In genomic region chr7:44293561-44294324, GRCh38 we compare ENCODE assay signal across 15 cellular contexts. TPM values are rescaled to one million over a fixed set of nuclear protein-coding genes. Genes with fewer than 3 reads are reported as not detected.
DNase-seq lines count a peak whose midpoint lies in the region; ATAC-seq, FAIRE-seq and TF ChIP-seq lines count a peak whose summit lies in the region.
"Had no signal": no experiment of that assay in that cellular context is flagged by ENCODE, and none has a peak within 500 bp of the region (broad histone marks: within the 10 kb centered on the region; RNA-seq: fewer than 3 reads in every experiment).

No MANE protein-coding gene starts in this region.

- in situ Hi-C loops in HepG2 (cut with HindIII; ENCODE audit: extremely low pct_ligation_motif_present, low pct_unique_long_range_greater_than_20kb), result no loop called here

- H3K4me1 Mint-ChIP-seq in chondrocyte (ENCODE audit: low read depth), result no peaks in the 10 kb centered on the region
- H3K4me1 Mint-ChIP-seq: neural crest cell; stimulated activated effector memory CD8-positive, alpha-beta T cell treated with anti-CD3 and anti-CD28 coated beads, Interleukin-12 subunit alpha, Interleukin-12 subunit beta, amount 100 ng/mL, for 72 hours had no signal

- no peak for TF ChIP-seq RAD21 in HepG2 (CRISPR knock-in tag; IDR thresholded peaks at IDR 0.05)

- no peak overlapping the region for H3K9ac ChIP-seq in HepG2 (ENCODE audit: insufficient read depth, low read depth, low read length)

- no peak overlapping the region for H3K27ac Mint-ChIP-seq in chondrocyte (ENCODE audit: unreplicated experiment)
- H3K27ac Mint-ChIP-seq: activated T-cell treated with anti-CD3 and anti-CD28 coated beads, Interleukin-2, amount 50 U/mL, for 72 hours; stimulated activated effector memory CD8-positive, alpha-beta T cell treated with anti-CD3 and anti-CD28 coated beads, Interleukin-12 subunit alpha, Interleukin-12 subunit beta, amount 100 ng/mL, for 72 hours had no signal

- peaks cover 70% of the 10 kb centered on the region for H3K27me3 Mint-ChIP-seq in chondrocyte (ENCODE audit: low read depth)

- no peak overlapping the region for H3K4me2 ChIP-seq in HepG2 (ENCODE audit: low read depth, low read length)

- H3K9me3 ChIP-seq in right lobe of liver, result no peaks in the 10 kb centered on the region
- H3K9me3 ChIP-seq in HepG2 (ENCODE audit: low read length), result no peaks in the 10 kb centered on the region
- H3K9me3 ChIP-seq in lung (ENCODE audit: control insufficient read depth in 2 of 2, insufficient read depth in 1 of 2, low read length in 1 of 2), result no peaks in the 10 kb centered on the region
- no peaks in the 10 kb centered on the region for H3K9me3 ChIP-seq in aorta (ENCODE audit: control insufficient read depth, low read length)
- H3K9me3 ChIP-seq: breast epithelium had no signal

- TF ChIP-seq CTCF in right lobe of liver (IDR thresholded peaks at IDR 0.05), result no peak
- TF ChIP-seq CTCF in HepG2 (CRISPR knock-in tag; IDR thresholded peaks at IDR 0.05), result no peak
- no peak for TF ChIP-seq CTCF in chondrocyte (IDR thresholded peaks at IDR 0.05)
- no peak for TF ChIP-seq CTCF in lung (IDR thresholded peaks at IDR 0.05; ENCODE audit: control extremely low read depth, extremely low read depth)

- H2AFZ ChIP-seq in HepG2 (ENCODE audit: low read length), result no peak overlapping the region

- H3K27ac ChIP-seq in right lobe of liver, result no peak overlapping the region
- H3K27ac ChIP-seq in HepG2 (ENCODE audit: extremely low read length, insufficient read depth, low read length), result no peak overlapping the region
- H3K27ac ChIP-seq in lung (ENCODE audit: low read depth in 1 of 2, low read length in 1 of 2), result peak overlapping the region in 1 of 2 donors; percentile 52
- no peak overlapping the region for H3K27ac ChIP-seq in aorta (ENCODE audit: low read depth in 1 of 2, low read length in 2 of 2)
- H3K27ac ChIP-seq: breast epithelium had no signal

- H3K4me1 ChIP-seq in right lobe of liver (no peaks in the 10 kb centered on the region), HepG2 (ENCODE audit: insufficient read depth, low read length) (no peaks in the 10 kb centered on the region), lung (ENCODE audit: control insufficient read depth in 2 of 2, insufficient read depth in 2 of 2, low read length in 2 of 2) (peaks cover 4 to 15% of the 10 kb centered on the region in 2 donors), aorta (ENCODE audit: control insufficient read depth in 1 of 2, insufficient read depth in 2 of 2, low read length in 2 of 2) (no peaks in the 10 kb centered on the region)
- H3K4me1 ChIP-seq: breast epithelium had no signal

- no peak for TF ChIP-seq POLR2A in right lobe of liver (IDR thresholded peaks at IDR 0.05)
- no peak for TF ChIP-seq POLR2A in HepG2 (IDR thresholded peaks at IDR 0.05; ENCODE audit: insufficient read depth in 1 of 2, low read depth in 2 of 2, low read length in 2 of 2)

- no peak for FAIRE-seq in HepG2 (lab: Jason Lieb, UNC)

- H3K4me3 ChIP-seq in right lobe of liver (no peak overlapping the region), HepG2 (replicated peaks in 1 of 3; ENCODE audit: insufficient read depth in 1 of 3, low read depth in 2 of 3, low read length in 3 of 3) (no peak overlapping the region), lung (no peak overlapping the region), aorta (ENCODE audit: low read length in 2 of 2) (no peak overlapping the region)
- H3K4me3 ChIP-seq: breast epithelium had no signal

- ATAC-seq in right lobe of liver, result no peak
- no peak for ATAC-seq in HepG2
- no peak for ATAC-seq in lung (ENCODE audit: insufficient read depth, low FRiP score)
- ATAC-seq in aorta (ENCODE audit: low FRiP score), result no peak
- ATAC-seq in GM18907 (IDR thresholded peaks at IDR 0.05; ENCODE audit: unreplicated experiment), result no peak
- no peak for ATAC-seq in GM18519 (IDR thresholded peaks at IDR 0.05; ENCODE audit: low FRiP score, unreplicated experiment)
- ATAC-seq: activated T-cell treated with anti-CD3 and anti-CD28 coated beads, Interleukin-2, amount 50 U/mL, for 72 hours; stimulated activated effector memory CD8-positive, alpha-beta T cell treated with anti-CD3 and anti-CD28 coated beads, Interleukin-12 subunit alpha, Interleukin-12 subunit beta, amount 100 ng/mL, for 72 hours had no signal

- H4K20me1 ChIP-seq in HepG2 (ENCODE audit: insufficient read depth, low read length), result no peaks in the 10 kb centered on the region

- no TSS peak for BruUV-seq in HepG2 (replicated peaks; lab: Mats Ljungman, UMichigan)

- H3K36me3 Mint-ChIP-seq in chondrocyte (ENCODE audit: low read depth), result peaks cover 4% of the 10 kb centered on the region
- H3K36me3 Mint-ChIP-seq: stimulated activated effector memory CD8-positive, alpha-beta T cell treated with anti-CD3 and anti-CD28 coated beads, Interleukin-12 subunit alpha, Interleukin-12 subunit beta, amount 100 ng/mL, for 72 hours had no signal

- no peak for TF ChIP-seq EP300 in HepG2 (IDR thresholded peaks at IDR 0.05; ENCODE audit: low read depth in 2 of 2, low read length in 2 of 2)
- no peak for TF ChIP-seq EP300 in HepG2 (CRISPR knock-in tag; IDR thresholded peaks at IDR 0.05; ENCODE audit: borderline replicate concordance)

- peaks cover 2% of the 10 kb centered on the region for H3K9me3 Mint-ChIP-seq in chondrocyte (ENCODE audit: low read depth)
- H3K9me3 Mint-ChIP-seq: activated T-cell treated with anti-CD3 and anti-CD28 coated beads, Interleukin-2, amount 50 U/mL, for 72 hours; neural crest cell; stimulated activated effector memory CD8-positive, alpha-beta T cell treated with anti-CD3 and anti-CD28 coated beads, Interleukin-12 subunit alpha, Interleukin-12 subunit beta, amount 100 ng/mL, for 72 hours had no signal

- 91% methylated on average over 7 of the region's 17 CpGs for WGBS in right lobe of liver (ENCODE audit: insufficient coverage, low coverage, low lambda C conversion rate, missing lambda C conversion rate)
- 9% methylated on average over 7 of the region's 17 CpGs for WGBS in HepG2 (ENCODE audit: low lambda C conversion rate)
- WGBS in lung, 2 donors, result 56 to 72% methylated on average over 17 of the region's 17 CpGs
- WGBS in aorta, 2 donors, result 75% methylated on average over 17 of the region's 17 CpGs

- H3K27me3 ChIP-seq in right lobe of liver (no peaks in the 10 kb centered on the region), HepG2 (ENCODE audit: control insufficient read depth in 1 of 2, insufficient read depth in 2 of 2, low read length in 2 of 2) (peaks cover 7 to 65% of the 10 kb centered on the region in 2 experiments; a peak in 4 of 5 replicates), lung (ENCODE audit: control insufficient read depth, insufficient read depth) (no peaks in the 10 kb centered on the region), aorta (ENCODE audit: control insufficient read depth in 1 of 2, insufficient read depth in 2 of 2, low read length in 1 of 2) (no peaks in the 10 kb centered on the region)

- intact Hi-C loops in right lobe of liver (cut with DNase I) (no loop called here), HepG2 (cut with micrococcal nuclease; ENCODE audit: unreplicated experiment) (no loop called here), aorta (cut with DNase I) (no loop called here)

- H3K79me2 ChIP-seq in HepG2 (ENCODE audit: insufficient read depth, low read length), result no peaks in the 10 kb centered on the region

- DNase-seq in right lobe of liver (peak; percentile 8 to 27 (median 21)), HepG2 (ENCODE audit: low spot score) (no peak), chondrocyte (ENCODE audit: low spot score) (peak; percentile 54), lung (ENCODE audit: low spot score) (peak; percentile 22), aorta (peak; percentile 25 to 42), dedifferentiated amniotic fluid mesenchymal stem cell (ENCODE audit: extremely low spot score) (no peak)
- DNase-seq: activated T-cell treated with anti-CD3 and anti-CD28 coated beads, Interleukin-2, amount 50 U/mL, for 72 hours; DMS79; kidney glomerular epithelial cell; NCI-H524 had no signal

- H3K36me3 ChIP-seq in right lobe of liver, result no peaks in the 10 kb centered on the region
- H3K36me3 ChIP-seq in HepG2 (replicated peaks in 1 of 2; ENCODE audit: control insufficient read depth in 1 of 2, insufficient read depth in 2 of 2, low read length in 2 of 2), result no peaks in the 10 kb centered on the region
- H3K36me3 ChIP-seq in lung (ENCODE audit: control insufficient read depth in 2 of 2, insufficient read depth in 2 of 2, low read length in 2 of 2), result no peaks in the 10 kb centered on the region
- no peaks in the 10 kb centered on the region for H3K36me3 ChIP-seq in aorta (ENCODE audit: control insufficient read depth in 1 of 2, insufficient read depth in 2 of 2, low read length in 1 of 2)
- H3K36me3 ChIP-seq: breast epithelium had no signal

- CTCF ChIA-PET in HepG2 (lab: Yijun Ruan, JAX; ENCODE audit: low intra/inter-chr PET ratio, low total read pairs), result no interaction called here

- POLR2A ChIA-PET in HepG2 (lab: Yijun Ruan, JAX), result no interaction called here

- no peak overlapping the region for H3K4me3 Mint-ChIP-seq in chondrocyte (ENCODE audit: unreplicated experiment)
- H3K4me3 Mint-ChIP-seq: activated T-cell treated with anti-CD3 and anti-CD28 coated beads, Interleukin-2, amount 50 U/mL, for 72 hours; neural crest cell; stimulated activated effector memory CD8-positive, alpha-beta T cell treated with anti-CD3 and anti-CD28 coated beads, Interleukin-12 subunit alpha, Interleukin-12 subunit beta, amount 100 ng/mL, for 72 hours had no signal

RNA-seq across cellular contexts. Expression of gene CAMK2B, which starts 31.7 kb away (rescaled TPM):
- total RNA-seq in right lobe of liver (1 to 10 TPM; 2.1 to 5.1 (median 3.3) TPM), HepG2 (2016; rRNA removed; fragmentation: Illumina TruSeq; extraction: Trizol) (0.13 and 0.27 TPM in 2 replicates), chondrocyte (0.27 to 0.82 TPM (median 0.48 TPM) in 3 replicates), lung (under 1 TPM; 0.40 to 0.80 TPM), aorta (1 to 10 TPM; 2.4 to 4.4 TPM)
- total RNA-seq in HepG2 (2016; cell fraction: cytosol; rRNA removed; fragmentation: Illumina TruSeq; extraction: Trizol; ENCODE audit: low read depth), result not detected in 2 replicates
- 0.06 and 0.19 TPM in 2 replicates for total RNA-seq in HepG2 (2016; cell fraction: insoluble cytoplasmic fraction; rRNA removed; fragmentation: Illumina TruSeq; extraction: Trizol)
- total RNA-seq in HepG2 (2016; cell fraction: membrane; rRNA removed; fragmentation: Illumina TruSeq; extraction: Trizol), result 0.21 TPM in 1 of 2 replicates, not detected in the other
- 0.09 TPM in 1 of 2 replicates, not detected in the other for total RNA-seq in HepG2 (2016; cell fraction: nucleus; rRNA removed; fragmentation: Illumina TruSeq; extraction: Trizol)
- polyA plus RNA-seq in HepG2 (2011; rRNA removed) (0.20 and 0.48 TPM in 2 replicates), lung (under 1 TPM; 0.12 to 0.25 TPM), aorta (10 to 100 TPM in 1 of 2 donors, not detected in 1; 12.8 TPM)
- polyA plus RNA-seq in HepG2 (2011; cell fraction: cytosol; rRNA removed), result 0.09 and 0.39 TPM in 2 replicates
- polyA plus RNA-seq in HepG2 (2011; cell fraction: nucleus; rRNA removed), result 0.10 and 0.19 TPM in 2 replicates
- polyA plus RNA-seq in HepG2 (2012), result 0.09 TPM in 1 of 2 replicates, not detected in the other
- 0.18 TPM in 1 of 2 replicates, not detected in the other for polyA plus RNA-seq in HepG2 (2016; cell fraction: cytosol; fragmentation: Illumina TruSeq; extraction: Trizol; ENCODE audit: low read depth)
- polyA plus RNA-seq in HepG2 (2016; cell fraction: insoluble cytoplasmic fraction; fragmentation: Illumina TruSeq; extraction: Trizol; ENCODE audit: low read depth), result 0.43 and 0.62 TPM in 2 replicates
- polyA plus RNA-seq in HepG2 (2016; cell fraction: membrane; fragmentation: Illumina TruSeq; extraction: Trizol; ENCODE audit: low read depth), result 0.30 TPM in 1 of 2 replicates, not detected in the other
- polyA plus RNA-seq in HepG2 (2016; cell fraction: nucleus; fragmentation: Illumina TruSeq; extraction: Trizol; ENCODE audit: insufficient read depth, low read depth), result not detected in 2 replicates
- polyA minus RNA-seq in HepG2 (2011; rRNA and poly(A)+ RNA removed; ENCODE audit: low replicate concordance), result 0.04 and 0.56 TPM in 2 replicates
- polyA minus RNA-seq in HepG2 (2011; cell fraction: cytosol; rRNA and poly(A)+ RNA removed), result not detected in 2 replicates
- polyA minus RNA-seq in HepG2 (2011; cell fraction: nucleus; rRNA and poly(A)+ RNA removed), result not detected in 2 replicates

Comparison
In these comparisons a context has a peak if more than half of its experiments do, and no peak if none do; other contexts are left out.
1. DNase-seq: peak in right lobe of liver (3 of 3), chondrocyte (single experiment), lung (single experiment) and aorta (2 of 2); none in HepG2 (single experiment) and dedifferentiated amniotic fluid mesenchymal stem cell (single experiment).